In genomic region chr20:53712212-53712977, GRCh38 we compare ENCODE assay signal across 1 cellular context.
A peak's percentile ranks its signal among the peaks of the same experiment; 100 is the strongest.
TF ChIP-seq lines count a peak whose summit lies in the region.

No MANE protein-coding gene starts in this region.

TF ChIP-seq in H1, 55 proteins besides CTCF, POLR2A, EP300 and RAD21:
- TF ChIP-seq POLR2AphosphoS5 (IDR thresholded peaks at IDR 0.05; ENCODE audit: low read depth, low read length) (no peak), SRF (IDR thresholded peaks at IDR 0.05; ENCODE audit: low read depth, low read length) (no peak), TCF12 (IDR thresholded peaks at IDR 0.05; ENCODE audit: low read depth, low read length) (0 out of 2 replicates have a peak, but pooled peaks have one; percentile 13), MAX (IDR thresholded peaks at IDR 0.05) (no peak), NANOG (IDR thresholded peaks at IDR 0.05; ENCODE audit: insufficient read depth, low read depth, low read length, poor library complexity, severe bottlenecking) (no peak), ASH2L (IDR thresholded peaks at IDR 0.05; ENCODE audit: low read length) (no peak), SP4 (IDR thresholded peaks at IDR 0.05; ENCODE audit: low read length) (no peak), TEAD4 (IDR thresholded peaks at IDR 0.05; ENCODE audit: low read depth, low read length) (no peak), CEBPB (IDR thresholded peaks at IDR 0.05; ENCODE audit: low read depth, low read length) (no peak), E2F6 (IDR thresholded peaks at IDR 0.05) (peak; percentile 46; the same call in 1 of the 2 replicates)
